8 cellular contexts compared by ENCODE assay signal in the genomic region with DNA sequence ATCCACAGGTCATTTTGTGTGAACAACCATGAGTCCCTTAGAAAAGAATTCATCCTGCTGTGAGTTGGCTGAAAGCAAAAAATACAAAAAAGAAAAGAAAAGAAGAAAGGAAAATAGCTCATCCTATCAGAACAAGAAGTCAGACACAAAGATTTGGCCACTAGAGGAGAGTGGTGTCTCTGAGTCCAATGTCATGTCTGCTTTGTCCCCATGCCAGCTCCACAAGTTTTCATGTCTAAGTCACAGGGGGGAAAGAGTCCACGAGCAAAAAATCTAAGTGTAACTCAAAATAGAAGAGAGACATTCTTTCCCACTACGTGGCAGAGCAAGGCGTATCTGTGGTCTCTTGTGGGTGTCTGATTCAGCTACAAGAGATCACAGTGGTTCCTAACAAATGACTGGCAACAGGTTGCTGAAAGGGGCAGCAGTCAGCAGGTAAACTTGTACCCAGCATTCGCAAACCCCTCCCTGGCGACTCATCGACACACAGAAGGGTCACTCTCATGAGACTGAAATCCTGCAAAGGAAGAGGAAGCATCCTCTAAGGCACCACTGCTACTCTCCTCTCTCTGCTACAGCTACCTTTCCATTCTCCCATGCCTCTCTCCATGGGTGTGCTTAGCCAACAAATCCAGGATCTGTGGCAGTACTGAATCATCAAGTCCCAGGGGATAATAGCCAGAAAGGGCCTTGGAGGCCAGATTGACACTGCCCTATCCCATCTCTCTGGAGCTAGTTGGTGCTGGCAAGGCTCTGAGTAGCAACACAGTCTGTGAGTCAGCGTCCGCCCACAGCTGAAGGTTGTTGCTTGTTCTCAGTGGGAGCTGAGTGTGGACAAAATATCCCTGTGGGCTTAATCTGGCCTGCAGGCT.
A peak's percentile ranks its signal among the peaks of the same experiment; 100 is the strongest.
DNase-seq lines count a peak whose midpoint lies in the region; ATAC-seq and TF ChIP-seq lines count a peak whose summit lies in the region.

No MANE protein-coding gene starts in this region.

- peak; percentile 48 for TF ChIP-seq CTCF in GM12873 (IDR thresholded peaks at IDR 0.05; ENCODE audit: insufficient read depth, low read depth, low read length, missing control alignments)
- no peak for TF ChIP-seq CTCF in lower lobe of right lung (IDR thresholded peaks at IDR 0.05)

- intact Hi-C loops in lower lobe of right lung (cut with DNase I) = no loop called here

- peak; percentile 19 for DNase-seq in T-helper 9 cell
- DNase-seq in astrocyte of the hippocampus (ENCODE audit: low read depth, low spot score) = peak; percentile 81
- no peak for DNase-seq in lower lobe of right lung
- DNase-seq in stimulated activated CD8-positive, alpha-beta memory T cell treated with anti-CD3 and anti-CD28 coated beads, Interleukin-2, amount 100 ng/mL, for 1 hour (ENCODE audit: low read depth in 2 of 2) = peak; percentile 22 to 27
- DNase-seq in NCI-H128 (lab: John Stamatoyannopoulos, UW; ENCODE audit: unreplicated experiment) = no peak
- DNase-seq in NCI-H2107 treated with DMSO at 0.1 percent for 48 hours (lab: John Stamatoyannopoulos, UW; ENCODE audit: unreplicated experiment) = no peak

- ATAC-seq in HG03108 (IDR thresholded peaks at IDR 0.05; ENCODE audit: unreplicated experiment) (peak; percentile 28), lower lobe of right lung (peak; percentile 74 to 76)

- no peaks in the 10 kb centered on the region for H3K27me3 ChIP-seq in lower lobe of right lung (ENCODE audit: low read depth)

- H3K9me3 ChIP-seq in lower lobe of right lung = no peaks in the 10 kb centered on the region

- peaks cover 39% of the 10 kb centered on the region for H3K4me1 ChIP-seq in lower lobe of right lung

- H3K36me3 ChIP-seq in lower lobe of right lung = no peaks in the 10 kb centered on the region

- H3K4me3 ChIP-seq in lower lobe of right lung = no peak overlapping the region

- H3K27ac ChIP-seq in lower lobe of right lung = peak overlapping the region; percentile 53

Comparison
In these comparisons a context has a peak if more than half of its experiments do, and no peak if none do; other contexts are left out.
1. DNase-seq: peak in T-helper 9 cell (single experiment), astrocyte of the hippocampus (single experiment) and stimulated activated CD8-positive, alpha-beta memory T cell treated with anti-CD3 and anti-CD28 coated beads, Interleukin-2, amount 100 ng/mL, for 1 hour (2 of 2); none in lower lobe of right lung (single experiment), NCI-H128 (single experiment) and NCI-H2107 treated with DMSO at 0.1 percent for 48 hours (single experiment).